Comparison of ENCODE assay signal across 1 cellular context in the genomic region with DNA sequence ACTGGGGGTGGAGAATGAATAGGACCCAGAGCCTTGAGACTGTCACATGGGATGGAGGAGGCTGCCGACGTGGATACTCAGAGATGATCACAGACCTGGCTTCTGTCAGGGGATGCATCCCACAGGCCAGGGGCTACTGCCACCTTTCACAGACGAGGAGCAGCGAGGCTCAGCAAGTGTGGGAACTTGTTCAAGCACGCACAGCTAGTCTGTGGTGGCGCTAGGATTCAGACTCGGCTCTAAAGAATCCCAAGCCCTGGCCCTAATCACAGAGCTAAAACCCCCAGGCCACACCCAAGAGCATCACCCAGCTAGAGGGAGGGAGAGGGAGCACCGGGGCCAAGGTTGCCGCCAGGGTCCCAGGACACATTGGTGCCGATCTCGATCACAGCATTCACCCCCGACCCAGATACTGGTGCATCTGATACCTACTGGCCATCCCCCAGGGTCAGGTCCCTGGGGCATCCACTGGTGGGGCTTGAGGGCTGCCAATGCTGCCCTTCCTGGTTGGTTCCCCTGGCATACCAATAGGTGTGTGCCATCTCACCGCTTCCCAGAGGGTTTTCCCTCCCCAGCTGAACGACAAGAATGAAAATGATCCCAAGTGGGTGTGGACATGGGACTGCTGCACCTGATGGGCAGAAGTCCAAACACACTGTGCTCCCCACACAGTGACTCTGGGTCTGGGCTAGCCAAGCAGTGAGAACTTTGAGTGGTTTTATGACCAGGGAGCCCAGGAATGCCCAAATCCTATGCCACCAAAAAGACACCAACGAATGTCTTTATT.
TF ChIP-seq lines count a peak whose summit lies in the region.

No MANE protein-coding gene starts in this region.

TF ChIP-seq in SK-N-SH treated with all-trans-retinoic acid at 6 μM for 48 hours, 23 proteins besides CTCF, POLR2A, EP300 and RAD21 (continued from another document):
- TF ChIP-seq TSHZ2 (CRISPR knock-in tag; IDR thresholded peaks at IDR 0.05), result no peak
- TF ChIP-seq PPARA (CRISPR knock-in tag; IDR thresholded peaks at IDR 0.05; ENCODE audit: borderline replicate concordance), result no peak
- TF ChIP-seq GLIS3 (CRISPR knock-in tag; IDR thresholded peaks at IDR 0.05), result no peak
- TF ChIP-seq SNAI2 (CRISPR knock-in tag; IDR thresholded peaks at IDR 0.05), result no peak
- TF ChIP-seq TCF4 (CRISPR knock-in tag; IDR thresholded peaks at IDR 0.05; ENCODE audit: borderline replicate concordance), result no peak
